In genomic region chr6:9437836-9438235, GRCh38 we compare ENCODE assay signal across 28 cellular contexts.
DNase-seq lines count a peak whose midpoint lies in the region; ATAC-seq and TF ChIP-seq lines count a peak whose summit lies in the region.
"Had no signal": no experiment of that assay in that cellular context is flagged by ENCODE, and none has a peak within 500 bp of the region (broad histone marks: within the 10 kb centered on the region; RNA-seq: fewer than 3 reads in every experiment).

No MANE protein-coding gene starts in this region.

- no peak overlapping the region for H4K8ac ChIP-seq in IMR-90 (ENCODE audit: low read depth in 2 of 2, low read length in 2 of 2)

- POLR2A ChIA-PET in IMR-90 (lab: Charles Lee; ENCODE audit: unreplicated experiment), result interaction anchor here (0.6 kb wide), 1 partner anchor 65 kb away, joined by 3 read pairs; no protein-coding TSS in a partner anchor

- no peak overlapping the region for H4K5ac ChIP-seq in IMR-90 (ENCODE audit: low read depth, low read length)

- H3K4ac ChIP-seq in IMR-90 (ENCODE audit: low read depth, low read length), result no peak overlapping the region

- dilution Hi-C loops in IMR-90 (cut with HindIII; ENCODE audit: low sequenced_read_pairs, unreplicated experiment), result no loop called here

- CTCF ChIA-PET in IMR-90 (lab: Yijun Ruan, JAX), result no interaction called here

- peak; percentile 53 for ATAC-seq in IMR-90 (ENCODE audit: low read depth)
- ATAC-seq: activated CD8-positive, alpha-beta memory T cell treated with anti-CD3 and anti-CD28 coated beads, Interleukin-2, amount 10 ng/mL, durations not matched to agents 7 days and 5 days; heart left ventricle; sciatic nerve; stimulated activated naive CD8-positive, alpha-beta T cell treated with anti-CD3 and anti-CD28 coated beads, Interleukin-15, amount 100 ng/mL, for 72 hours had no signal

- no peak overlapping the region for H4K91ac ChIP-seq in IMR-90 (ENCODE audit: insufficient read depth, low read depth, low read length)

- H4K20me1 ChIP-seq in IMR-90 (ENCODE audit: insufficient read depth, low read length), result no peaks in the 10 kb centered on the region

- H3K4me1 ChIP-seq in IMR-90 (ENCODE audit: control insufficient read depth, insufficient read depth, low read length), result no peaks in the 10 kb centered on the region
- H3K4me1 ChIP-seq: heart left ventricle had no signal

- TF ChIP-seq RAD21 in IMR-90 (IDR thresholded peaks at IDR 0.05; ENCODE audit: low read length), result no peak

- no peak overlapping the region for H2AK5ac ChIP-seq in IMR-90 (ENCODE audit: low read depth, low read length)

- DNase-seq in EL (peak; percentile 42), IMR-90 (peak; percentile 59), astrocyte of the spinal cord (ENCODE audit: low read depth, low spot score) (peak; percentile 26), fibroblast of the aortic adventitia (ENCODE audit: low read depth) (peak; percentile 15), GM13977 (ENCODE audit: low spot score) (no peak), MV-4-11 (lab: John Stamatoyannopoulos, UW) (no peak), COR-L47 (lab: John Stamatoyannopoulos, UW) (no peak)
- no peak for DNase-seq in activated CD4-positive, alpha-beta T cell treated with anti-CD3 and anti-CD28 coated beads for 1 hour
- DNase-seq: activated CD4-positive, alpha-beta T cell treated with anti-CD3 and anti-CD28 coated beads, Interleukin-2, amount 50 U/mL, for 4 hours; activated CD8-positive, alpha-beta memory T cell treated with anti-CD3 and anti-CD28 coated beads, Interleukin-2, amount 10 ng/mL, durations not matched to agents 7 days and 5 days; activated gamma-delta T cell treated with Interleukin-2 at 50 U/mL for 16 hours; activated T-cell treated with anti-CD3 and anti-CD28 coated beads, Interleukin-2, amount 50 U/mL, for 48 hours; Calu3; cerebellar nuclear complex; DMS79 treated with DMSO at 0.1 percent for 48 hours; foreskin melanocyte; heart left ventricle; kidney; NCI-H1105 treated with DMSO at 0.1 percent for 48 hours; NCI-H187 treated with DMSO at 0.1 percent for 48 hours; NCI-H2171 treated with DMSO at 0.1 percent for 48 hours; NCI-H524; OCI-M1; stimulated activated CD4-positive, alpha-beta T cell treated with anti-CD3 and anti-CD28 coated beads, Interleukin-2, amount 100 ng/mL, for 48 hours; stimulated activated naive CD8-positive, alpha-beta T cell treated with anti-CD3 and anti-CD28 coated beads, Interleukin-15, amount 100 ng/mL, for 72 hours; T-helper 2 cell had no signal

- no peak overlapping the region for H3K23ac ChIP-seq in IMR-90 (ENCODE audit: low read depth, low read length)

- no peaks in the 10 kb centered on the region for H3K27me3 ChIP-seq in IMR-90 (ENCODE audit: control insufficient read depth, insufficient read depth, low read length)
- H3K27me3 ChIP-seq: heart left ventricle had no signal

- no peak overlapping the region for H3K14ac ChIP-seq in IMR-90 (replicated peaks; ENCODE audit: low read depth, low read length)

- TF ChIP-seq POLR2A in IMR-90 (IDR thresholded peaks at IDR 0.05; ENCODE audit: low read depth, low read length), result no peak

- whole genome bisulfite sequencing in IMR-90 (ENCODE audit: extremely low coverage in 2 of 2, insufficient read length in 1 of 2), 2 experiments, result no CpG with 5 or more reads among the region's 3 CpGs

- in situ Hi-C loops in IMR-90 (cut with MboI; ENCODE audit: low sequenced_read_pairs) (no loop called here), astrocyte of the spinal cord (cut with HindIII; ENCODE audit: low sequenced_read_pairs) (no loop called here), GM13977 (cut with MboI; ENCODE audit: low pct_unique_long_range_greater_than_20kb, low sequenced_read_pairs, unreplicated experiment) (no loop called here)

- H2BK5ac ChIP-seq in IMR-90 (ENCODE audit: low read depth, low read length, poor library complexity, severe bottlenecking), result no peak overlapping the region

- no peak overlapping the region for H2AK9ac ChIP-seq in IMR-90 (replicated peaks; ENCODE audit: low read depth, low read length, poor library complexity)

- no peak overlapping the region for H3K27ac ChIP-seq in IMR-90 (ENCODE audit: insufficient read depth, low read length)
- H3K27ac ChIP-seq: heart left ventricle, thoracic aorta had no signal

- TF ChIP-seq CTCF in IMR-90 (conservative IDR thresholded peaks at IDR 0.05; ENCODE audit: low read depth, low read length), result no peak
- no peak for TF ChIP-seq CTCF in astrocyte of the spinal cord (IDR thresholded peaks at IDR 0.05; ENCODE audit: low read depth, low read length)
- no peak for TF ChIP-seq CTCF in fibroblast of the aortic adventitia (IDR thresholded peaks at IDR 0.05; ENCODE audit: insufficient read depth, low read length)
- no peak for TF ChIP-seq CTCF in GM13977 (IDR thresholded peaks at IDR 0.05; ENCODE audit: extremely low read depth, insufficient read depth, missing control alignments)

- H2BK15ac ChIP-seq in IMR-90 (ENCODE audit: low read depth, low read length), result no peak overlapping the region

- H3K56ac ChIP-seq in IMR-90 (ENCODE audit: extremely low read depth, insufficient read depth, low read length), result no peak overlapping the region

- no peak overlapping the region for H3K18ac ChIP-seq in IMR-90 (ENCODE audit: low read depth, low read length)

- no peaks in the 10 kb centered on the region for H3K9me1 ChIP-seq in IMR-90 (ENCODE audit: insufficient read depth, low read length)

- no peak overlapping the region for H3K9ac ChIP-seq in IMR-90 (ENCODE audit: low read depth, low read length)

- intact Hi-C loops in IMR-90 (cut with micrococcal nuclease), result no loop called here

- no peak overlapping the region for H2BK120ac ChIP-seq in IMR-90 (ENCODE audit: low read depth, low read length)

- H3K79me1 ChIP-seq in IMR-90 (ENCODE audit: low read depth in 1 of 2, low read length in 2 of 2), result no peaks in the 10 kb centered on the region

- no peaks in the 10 kb centered on the region for H3K9me3 ChIP-seq in IMR-90 (ENCODE audit: control insufficient read depth, insufficient read depth, low read length)
- H3K9me3 ChIP-seq: thoracic aorta had no signal

- BruUV-seq in IMR-90 (replicated peaks; lab: Mats Ljungman, UMichigan), result no TSS peak

- H2BK20ac ChIP-seq in IMR-90 (ENCODE audit: low read depth, low read length), result no peak overlapping the region

- H3K4me3 ChIP-seq in IMR-90 (ENCODE audit: insufficient read depth, low read depth, low read length), result no peak overlapping the region
- no peak overlapping the region for H3K4me3 ChIP-seq in astrocyte of the spinal cord (ENCODE audit: low read depth, low read length)
- H3K4me3 ChIP-seq in fibroblast of the aortic adventitia (ENCODE audit: low read depth, low read length), result no peak overlapping the region
- H3K4me3 ChIP-seq: heart left ventricle, thoracic aorta had no signal

- no peak overlapping the region for H2AFZ ChIP-seq in IMR-90 (replicated peaks; ENCODE audit: low read length, poor library complexity)

- H3K4me2 ChIP-seq in IMR-90 (ENCODE audit: low read depth, low read length), result no peak overlapping the region

- H3K36me3 ChIP-seq in IMR-90 (ENCODE audit: control insufficient read depth, insufficient read depth, low read length), result no peaks in the 10 kb centered on the region
- H3K36me3 ChIP-seq: heart left ventricle, thoracic aorta had no signal

TF ChIP-seq in IMR-90, 13 proteins besides CTCF, POLR2A, EP300 and RAD21:
- TF ChIP-seq BHLHE40 (IDR thresholded peaks at IDR 0.05; ENCODE audit: low read depth, low read length), result peak; percentile 3; the same call in 1 of the 2 replicates
- TF ChIP-seq RCOR1 (IDR thresholded peaks at IDR 0.05; ENCODE audit: insufficient replicate concordance, low read length), result no peak

Comparison
In these comparisons a context has a peak if more than half of its experiments do, and no peak if none do; other contexts are left out.
1. DNase-seq: peak in EL (single experiment), IMR-90 (single experiment), astrocyte of the spinal cord (single experiment) and fibroblast of the aortic adventitia (single experiment); none in GM13977 (single experiment), MV-4-11 (single experiment), activated CD4-positive, alpha-beta T cell treated with anti-CD3 and anti-CD28 coated beads for 1 hour (single experiment) and COR-L47 (single experiment).